Comparison of ENCODE assay signal across 19 cellular contexts in the genomic region with DNA sequence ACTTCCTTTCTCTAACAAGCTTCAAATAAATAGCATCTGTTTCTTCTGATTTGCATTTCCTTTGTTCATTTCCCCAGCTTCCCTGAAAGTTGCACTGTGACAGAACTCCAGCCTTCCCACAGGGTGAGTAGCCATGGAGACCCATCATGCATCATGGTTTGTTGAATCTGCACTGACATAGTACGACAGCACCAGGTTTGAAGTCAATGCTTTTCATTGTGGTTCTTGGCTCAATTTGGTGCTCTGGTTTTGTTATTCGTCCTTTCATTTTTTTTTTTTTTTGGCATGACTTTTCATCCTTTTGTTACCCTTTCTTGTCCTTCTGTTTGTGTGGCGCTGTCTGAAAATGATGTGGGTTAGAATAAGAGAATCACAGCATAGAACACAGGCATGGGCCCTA.
DNase-seq lines count a peak whose midpoint lies in the region; ATAC-seq, FAIRE-seq and TF ChIP-seq lines count a peak whose summit lies in the region.
"Had no signal": no experiment of that assay in that cellular context is flagged by ENCODE, and none has a peak within 500 bp of the region (broad histone marks: within the 10 kb centered on the region; RNA-seq: fewer than 3 reads in every experiment).

No MANE protein-coding gene starts in this region.

- H3K36me3 Mint-ChIP-seq in GM23338 (ENCODE audit: low read depth) (no peaks in the 10 kb centered on the region), astrocyte (ENCODE audit: low read depth, unreplicated experiment) (no peaks in the 10 kb centered on the region), chondrocyte (ENCODE audit: low read depth) (no peaks in the 10 kb centered on the region)
- H3K36me3 Mint-ChIP-seq: CD8-positive, alpha-beta T cell had no signal

- H3K4me2 ChIP-seq in GM23338 (no peak overlapping the region), astrocyte (ENCODE audit: low read length) (no peak overlapping the region)

- H3K27me3 Mint-ChIP-seq in GM23338 (ENCODE audit: insufficient read depth, low read depth, poor library complexity) (peaks cover 3% of the 10 kb centered on the region), astrocyte (ENCODE audit: low read depth, unreplicated experiment) (no peaks in the 10 kb centered on the region), chondrocyte (ENCODE audit: low read depth) (no peaks in the 10 kb centered on the region)

- H3K9ac ChIP-seq in astrocyte (ENCODE audit: low read length), result no peak overlapping the region

- H3F3A ChIP-seq in GM23338 (replicated peaks; ENCODE audit: low read depth), result no peaks in the 10 kb centered on the region

- H3K27me3 ChIP-seq in GM23338 (ENCODE audit: insufficient read depth) (no peaks in the 10 kb centered on the region), astrocyte (ENCODE audit: insufficient read depth, low read length) (no peaks in the 10 kb centered on the region), HAP-1 (ENCODE audit: low read depth) (no peaks in the 10 kb centered on the region)
- H3K27me3 ChIP-seq: BE2C had no signal

- TF ChIP-seq CTCF in GM23338 (conservative IDR thresholded peaks at IDR 0.05; ENCODE audit: low read depth in 2 of 2) (no peak), astrocyte (IDR thresholded peaks at IDR 0.05; ENCODE audit: insufficient read depth, low read depth, low read length) (no peak), chondrocyte (IDR thresholded peaks at IDR 0.05) (no peak)

- H3K9me3 ChIP-seq in astrocyte (ENCODE audit: insufficient read depth, low read depth, low read length) (no peaks in the 10 kb centered on the region), HAP-1 (no peaks in the 10 kb centered on the region)
- H3K9me3 ChIP-seq: BE2C, Caco-2 had no signal

- H2AFZ ChIP-seq in GM23338 (no peak overlapping the region), astrocyte (ENCODE audit: low read depth, low read length) (no peak overlapping the region)

- DNase-seq in GM23338 (ENCODE audit: low spot score), result peak; percentile 12
- peak; percentile 5 for DNase-seq in astrocyte (ENCODE audit: low read depth)
- DNase-seq in globus pallidus (ENCODE audit: low spot score), result peak; percentile 1
- no peak for DNase-seq in Kasumi-1 (lab: John Stamatoyannopoulos, UW)
- DNase-seq in HAP-1 (ENCODE audit: low spot score in 2 of 2), result no peak
- no peak for DNase-seq in chondrocyte (ENCODE audit: low spot score)
- DNase-seq: BE2C; Caco-2; CD8-positive, alpha-beta T cell; DMS53; GOT3; IMR-90; KBM-7 had no signal

- H3K9me2 ChIP-seq in GM23338 (ENCODE audit: insufficient read depth), result peaks cover 7% of the 10 kb centered on the region; the same call in 1 of the 2 replicates

- H3K4me3 ChIP-seq in GM23338, result no peak overlapping the region
- H3K4me3 ChIP-seq in astrocyte (ENCODE audit: insufficient read depth, low read depth, low read length), result no peak overlapping the region
- no peak overlapping the region for H3K4me3 ChIP-seq in HAP-1
- H3K4me3 ChIP-seq: GM12878 had no signal

- H3K27ac Mint-ChIP-seq in GM23338 (no peak overlapping the region), astrocyte (ENCODE audit: unreplicated experiment) (no peak overlapping the region), chondrocyte (ENCODE audit: unreplicated experiment) (no peak overlapping the region)
- H3K27ac Mint-ChIP-seq: CD8-positive, alpha-beta T cell had no signal

- H3K9me3 Mint-ChIP-seq in GM23338 (no peaks in the 10 kb centered on the region; the same call in 2 of the 3 replicates), astrocyte (ENCODE audit: unreplicated experiment) (peaks cover 3% of the 10 kb centered on the region), chondrocyte (ENCODE audit: low read depth) (peaks cover 14% of the 10 kb centered on the region)

- H3K4me1 Mint-ChIP-seq in GM23338 (peaks cover 25% of the 10 kb centered on the region), astrocyte (ENCODE audit: low read depth, unreplicated experiment) (no peaks in the 10 kb centered on the region), chondrocyte (ENCODE audit: low read depth) (no peaks in the 10 kb centered on the region)

- peaks cover 19% of the 10 kb centered on the region for H3K4me1 ChIP-seq in GM23338 (ENCODE audit: insufficient read depth)
- no peaks in the 10 kb centered on the region for H3K4me1 ChIP-seq in astrocyte (ENCODE audit: insufficient read depth, low read length)
- H3K4me1 ChIP-seq in HAP-1, result no peaks in the 10 kb centered on the region
- H3K4me1 ChIP-seq: BE2C, Caco-2 had no signal

- H4K20me1 ChIP-seq in GM23338 (replicated peaks; ENCODE audit: insufficient read depth) (no peaks in the 10 kb centered on the region), astrocyte (ENCODE audit: insufficient read depth, low read length) (no peaks in the 10 kb centered on the region)

- H3K36me3 ChIP-seq in GM23338 (ENCODE audit: insufficient read depth), result no peaks in the 10 kb centered on the region
- H3K36me3 ChIP-seq in astrocyte (ENCODE audit: insufficient read depth, low read length), result no peaks in the 10 kb centered on the region
- H3K36me3 ChIP-seq in HAP-1 (replicated peaks), result no peaks in the 10 kb centered on the region
- H3K36me3 ChIP-seq: BE2C had no signal

- H3K27ac ChIP-seq in GM23338 (ENCODE audit: low read depth) (no peak overlapping the region), astrocyte (ENCODE audit: low read depth, low read length) (no peak overlapping the region)
- H3K27ac ChIP-seq: C4-2B had no signal

- in situ Hi-C loops in HAP-1 (cut with MboI; ENCODE audit: low sequenced_read_pairs), result no loop called here

- no peaks in the 10 kb centered on the region for H3K79me2 ChIP-seq in GM23338 (replicated peaks; ENCODE audit: insufficient read depth)
- no peaks in the 10 kb centered on the region for H3K79me2 ChIP-seq in astrocyte (ENCODE audit: insufficient read depth, low read length)

- no peak for FAIRE-seq in astrocyte (lab: Jason Lieb, UNC)
- FAIRE-seq: A204.1, GM12878, GM18507 had no signal

- H3K4me3 Mint-ChIP-seq in GM23338, result no peak overlapping the region
- no peak overlapping the region for H3K4me3 Mint-ChIP-seq in astrocyte (ENCODE audit: unreplicated experiment)
- no peak overlapping the region for H3K4me3 Mint-ChIP-seq in chondrocyte (ENCODE audit: unreplicated experiment)
- H3K4me3 Mint-ChIP-seq: CD8-positive, alpha-beta T cell had no signal

- ATAC-seq in GM23338 (no peak), HG02623 (IDR thresholded peaks at IDR 0.05; ENCODE audit: unreplicated experiment) (no peak)
- ATAC-seq: CD8-positive, alpha-beta T cell; GM12878; HCT116 had no signal

TF ChIP-seq in GM23338, 12 proteins besides CTCF, POLR2A, EP300 and RAD21 (continues in another document):
- TF ChIP-seq ZNF114 (CRISPR knock-in tag; IDR thresholded peaks at IDR 0.05), result no peak
- TF ChIP-seq POLR2AphosphoS5 (IDR thresholded peaks at IDR 0.05; ENCODE audit: low read depth), result no peak
- TF ChIP-seq, protein P1, sequence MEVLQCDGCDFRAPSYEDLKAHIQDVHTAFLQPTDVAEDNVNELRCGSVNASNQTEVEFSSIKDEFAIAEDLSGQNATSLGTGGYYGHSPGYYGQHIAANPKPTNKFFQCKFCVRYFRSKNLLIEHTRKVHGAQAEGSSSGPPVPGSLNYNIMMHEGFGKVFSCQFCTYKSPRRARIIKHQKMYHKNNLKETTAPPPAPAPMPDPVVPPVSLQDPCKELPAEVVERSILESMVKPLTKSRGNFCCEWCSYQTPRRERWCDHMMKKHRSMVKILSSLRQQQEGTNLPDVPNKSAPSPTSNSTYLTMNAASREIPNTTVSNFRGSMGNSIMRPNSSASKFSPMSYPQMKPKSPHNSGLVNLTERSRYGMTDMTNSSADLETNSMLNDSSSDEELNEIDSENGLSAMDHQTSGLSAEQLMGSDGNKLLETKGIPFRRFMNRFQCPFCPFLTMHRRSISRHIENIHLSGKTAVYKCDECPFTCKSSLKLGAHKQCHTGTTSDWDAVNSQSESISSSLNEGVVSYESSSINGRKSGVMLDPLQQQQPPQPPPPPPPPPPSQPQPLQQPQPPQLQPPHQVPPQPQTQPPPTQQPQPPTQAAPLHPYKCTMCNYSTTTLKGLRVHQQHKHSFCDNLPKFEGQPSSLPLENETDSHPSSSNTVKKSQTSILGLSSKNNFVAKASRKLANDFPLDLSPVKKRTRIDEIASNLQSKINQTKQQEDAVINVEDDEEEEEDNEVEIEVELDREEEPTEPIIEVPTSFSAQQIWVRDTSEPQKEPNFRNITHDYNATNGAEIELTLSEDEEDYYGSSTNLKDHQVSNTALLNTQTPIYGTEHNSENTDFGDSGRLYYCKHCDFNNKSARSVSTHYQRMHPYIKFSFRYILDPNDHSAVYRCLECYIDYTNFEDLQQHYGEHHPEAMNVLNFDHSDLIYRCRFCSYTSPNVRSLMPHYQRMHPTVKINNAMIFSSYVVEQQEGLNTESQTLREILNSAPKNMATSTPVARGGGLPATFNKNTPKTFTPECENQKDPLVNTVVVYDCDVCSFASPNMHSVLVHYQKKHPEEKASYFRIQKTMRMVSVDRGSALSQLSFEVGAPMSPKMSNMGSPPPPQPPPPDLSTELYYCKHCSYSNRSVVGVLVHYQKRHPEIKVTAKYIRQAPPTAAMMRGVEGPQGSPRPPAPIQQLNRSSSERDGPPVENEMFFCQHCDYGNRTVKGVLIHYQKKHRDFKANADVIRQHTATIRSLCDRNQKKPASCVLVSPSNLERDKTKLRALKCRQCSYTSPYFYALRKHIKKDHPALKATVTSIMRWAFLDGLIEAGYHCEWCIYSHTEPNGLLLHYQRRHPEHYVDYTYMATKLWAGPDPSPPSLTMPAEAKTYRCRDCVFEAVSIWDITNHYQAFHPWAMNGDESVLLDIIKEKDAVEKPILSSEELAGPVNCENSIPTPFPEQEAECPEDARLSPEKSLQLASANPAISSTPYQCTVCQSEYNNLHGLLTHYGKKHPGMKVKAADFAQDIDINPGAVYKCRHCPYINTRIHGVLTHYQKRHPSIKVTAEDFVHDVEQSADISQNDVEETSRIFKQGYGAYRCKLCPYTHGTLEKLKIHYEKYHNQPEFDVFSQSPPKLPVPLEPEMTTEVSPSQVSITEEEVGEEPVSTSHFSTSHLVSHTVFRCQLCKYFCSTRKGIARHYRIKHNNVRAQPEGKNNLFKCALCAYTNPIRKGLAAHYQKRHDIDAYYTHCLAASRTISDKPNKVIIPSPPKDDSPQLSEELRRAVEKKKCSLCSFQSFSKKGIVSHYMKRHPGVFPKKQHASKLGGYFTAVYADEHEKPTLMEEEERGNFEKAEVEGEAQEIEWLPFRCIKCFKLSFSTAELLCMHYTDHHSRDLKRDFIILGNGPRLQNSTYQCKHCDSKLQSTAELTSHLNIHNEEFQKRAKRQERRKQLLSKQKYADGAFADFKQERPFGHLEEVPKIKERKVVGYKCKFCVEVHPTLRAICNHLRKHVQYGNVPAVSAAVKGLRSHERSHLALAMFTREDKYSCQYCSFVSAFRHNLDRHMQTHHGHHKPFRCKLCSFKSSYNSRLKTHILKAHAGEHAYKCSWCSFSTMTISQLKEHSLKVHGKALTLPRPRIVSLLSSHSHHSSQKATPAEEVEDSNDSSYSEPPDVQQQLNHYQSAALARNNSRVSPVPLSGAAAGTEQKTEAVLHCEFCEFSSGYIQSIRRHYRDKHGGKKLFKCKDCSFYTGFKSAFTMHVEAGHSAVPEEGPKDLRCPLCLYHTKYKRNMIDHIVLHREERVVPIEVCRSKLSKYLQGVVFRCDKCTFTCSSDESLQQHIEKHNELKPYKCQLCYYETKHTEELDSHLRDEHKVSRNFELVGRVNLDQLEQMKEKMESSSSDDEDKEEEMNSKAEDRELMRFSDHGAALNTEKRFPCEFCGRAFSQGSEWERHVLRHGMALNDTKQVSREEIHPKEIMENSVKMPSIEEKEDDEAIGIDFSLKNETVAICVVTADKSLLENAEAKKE (CRISPR knock-in tag; IDR thresholded peaks at IDR 0.05), result no peak

Comparison
In these comparisons a context has a peak if more than half of its experiments do, and no peak if none do; other contexts are left out.
1. DNase-seq: peak in GM23338 (single experiment), astrocyte (single experiment) and globus pallidus (single experiment); none in Kasumi-1 (0 of 2), HAP-1 (0 of 2) and chondrocyte (single experiment).